In genomic region chr12:85626031-85626781, GRCh38 we compare ENCODE assay signal across 1 cellular context.
TF ChIP-seq lines count a peak whose summit lies in the region.

No MANE protein-coding gene starts in this region.

TF ChIP-seq in GM23338, 12 proteins besides CTCF, POLR2A, EP300 and RAD21 (continued from another document):
- TF ChIP-seq REST (IDR thresholded peaks at IDR 0.05; ENCODE audit: unreplicated experiment), result no peak
